8 cellular contexts compared by ENCODE assay signal in the genomic region with DNA sequence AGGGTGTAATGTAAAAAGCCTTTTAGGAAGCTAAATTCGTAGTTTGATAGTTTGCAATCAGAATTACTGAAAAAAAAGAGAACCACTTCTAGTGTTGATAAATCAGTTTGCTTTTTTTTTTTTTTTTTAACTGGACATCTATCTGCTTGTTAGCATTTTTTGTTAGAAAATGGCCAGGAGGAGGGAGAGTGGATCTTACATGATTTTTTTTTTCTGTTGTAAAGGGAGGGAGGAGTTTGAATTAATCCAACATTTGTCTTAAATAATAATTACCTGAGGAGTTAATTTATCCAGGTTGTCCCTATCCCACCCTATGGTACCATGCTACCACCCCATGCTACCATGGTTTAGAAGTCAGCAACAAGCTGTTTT. TPM values are rescaled to one million over a fixed set of nuclear protein-coding genes. Genes with fewer than 3 reads are reported as not detected.
DNase-seq lines count a peak whose midpoint lies in the region; ATAC-seq and TF ChIP-seq lines count a peak whose summit lies in the region.

No MANE protein-coding gene starts in this region.

- no peak for TF ChIP-seq RAD21 in HCT116 (IDR thresholded peaks at IDR 0.05; ENCODE audit: low read depth)

- no peaks in the 10 kb centered on the region; the same call in 1 of the 2 replicates for H3K9me2 ChIP-seq in HCT116 (ENCODE audit: insufficient read depth)

- H3K27ac Mint-ChIP-seq in activated CD4-positive, alpha-beta memory T cell treated with anti-CD3 and anti-CD28 coated beads for 36 hours: peak overlapping the region; percentile 90

- 6% methylated on average over 1 of the region's 1 CpG for WGBS in right cardiac atrium

- intact Hi-C loops in HCT116 (cut with micrococcal nuclease) (no loop called here), right cardiac atrium (cut with DNase I) (loop anchor here in 3 of 4 donors (5.0 to 10.0 kb wide), 4 partner anchors 72 to 142 kb away; a partner anchor contains a TSS)
- intact Hi-C loops in activated CD4-positive, alpha-beta memory T cell treated with anti-CD3 and anti-CD28 coated beads for 36 hours (cut with micrococcal nuclease): loop anchor here (1.0 to 10.0 kb wide), 4 partner anchors 35 to 310 kb away; a partner anchor contains a TSS

- H3K4me3 ChIP-seq in HCT116 (replicated peaks in 1 of 2; ENCODE audit: low read depth in 1 of 2, low read length in 2 of 2) (peak overlapping the region; percentile 83 to 93), right cardiac atrium (ENCODE audit: low read length) (peak overlapping the region; percentile 39), skin epidermis (peak overlapping the region; percentile 62 to 100 (median 94))

- H3K4me2 ChIP-seq in HCT116 (ENCODE audit: low read length): peak overlapping the region; percentile 74

- TF ChIP-seq POLR2A in HCT116 (IDR thresholded peaks at IDR 0.05; ENCODE audit: borderline replicate concordance, extremely low read depth, insufficient read depth, insufficient read length): no peak

- RAD21 ChIA-PET in HCT116 (lab: Charles Lee; ENCODE audit: low non-redundant PET in 1 of 2, low total read pairs in 2 of 2, uncharacterized antibody in 2 of 2, unreplicated experiment in 2 of 2): no interaction called here

- H3K4me1 Mint-ChIP-seq in activated CD4-positive, alpha-beta memory T cell treated with anti-CD3 and anti-CD28 coated beads for 36 hours (ENCODE audit: low read depth): peaks cover 53% of the 10 kb centered on the region

- BruUV-seq in HCT116 (replicated peaks; lab: Mats Ljungman, UMichigan): no TSS peak

- H3K9me3 Mint-ChIP-seq in activated CD4-positive, alpha-beta memory T cell treated with anti-CD3 and anti-CD28 coated beads for 36 hours: no peaks in the 10 kb centered on the region

- no peaks in the 10 kb centered on the region for H3K36me3 ChIP-seq in HCT116 (ENCODE audit: control insufficient read depth in 1 of 2, insufficient read depth in 2 of 2, low read length in 2 of 2)

- H2AFZ ChIP-seq in HCT116 (ENCODE audit: low read depth, low read length, poor library complexity, severe bottlenecking): no peak overlapping the region

- H3K36me3 Mint-ChIP-seq in activated CD4-positive, alpha-beta memory T cell treated with anti-CD3 and anti-CD28 coated beads for 36 hours: no peaks in the 10 kb centered on the region

- DNase-seq in HCT116 (ENCODE audit: low read depth, low spot score) (no peak), right cardiac atrium (no peak), NCI-H2171 treated with DMSO at 0.1 percent for 48 hours (lab: John Stamatoyannopoulos, UW) (no peak), iPS-NIHi11 (ENCODE audit: low spot score) (no peak)
- no peak for DNase-seq in activated CD4-positive, alpha-beta memory T cell treated with anti-CD3 and anti-CD28 coated beads for 36 hours
- DNase-seq in stimulated activated CD4-positive, alpha-beta T cell treated with anti-CD3 and anti-CD28 coated beads, Interleukin-2, amount 100 ng/mL, for 24 hours: no peak

- H3K27ac ChIP-seq in HCT116 (ENCODE audit: low read depth, low read length): peak overlapping the region; percentile 81; the same call in 1 of the 2 replicates
- no peak overlapping the region for H3K27ac ChIP-seq in right cardiac atrium (ENCODE audit: low read length)
- H3K27ac ChIP-seq in skin epidermis: peak overlapping the region in 15 of 21 experiments; percentile 82 to 98 (median 94)

- ATAC-seq in HCT116: no peak
- no peak for ATAC-seq in right cardiac atrium
- ATAC-seq in HG02885 (IDR thresholded peaks at IDR 0.05; ENCODE audit: poor library complexity, unreplicated experiment): no peak

- no peak for TF ChIP-seq CTCF in HCT116 (IDR thresholded peaks at IDR 0.05 in 2 of 3, conservative IDR thresholded peaks at IDR 0.05 in 1 of 3; ENCODE audit: borderline replicate concordance in 1 of 3, insufficient read depth in 1 of 3, low read depth in 2 of 3, low read length in 2 of 3)

- CTCF ChIA-PET in HCT116 (lab: Charles Lee): interaction anchor here (1.2 kb wide), 1 partner anchor 82 kb away, joined by 4 read pairs; no protein-coding TSS in a partner anchor
- CTCF ChIA-PET in activated CD4-positive, alpha-beta memory T cell treated with anti-CD3 and anti-CD28 coated beads for 36 hours (lab: Charles Lee): interaction anchor here (0.9 to 7.4 kb wide), 12 partner anchors 10 to 174 kb away, joined by 3 to 180 read pairs (median 4); no protein-coding TSS in a partner anchor

- H3K27me3 ChIP-seq in HCT116 (ENCODE audit: insufficient read depth, low read length) (no peaks in the 10 kb centered on the region), right cardiac atrium (ENCODE audit: control insufficient read depth, insufficient read depth) (no peaks in the 10 kb centered on the region)

- H4K20me1 ChIP-seq in HCT116 (ENCODE audit: insufficient read depth): peaks cover 9% of the 10 kb centered on the region; the same call in 1 of the 2 replicates

- H3K79me2 ChIP-seq in HCT116 (ENCODE audit: insufficient read depth, low read length): peaks cover 59% of the 10 kb centered on the region

- H3K4me1 ChIP-seq in HCT116 (ENCODE audit: control insufficient read depth in 1 of 2, insufficient read depth in 2 of 2, low read length in 2 of 2): peaks cover 8 to 16% of the 10 kb centered on the region in 2 experiments; a peak in 3 of 4 replicates
- H3K4me1 ChIP-seq in right cardiac atrium (ENCODE audit: control insufficient read depth, insufficient read depth, low read length): no peaks in the 10 kb centered on the region

- H3K9ac ChIP-seq in HCT116 (ENCODE audit: low read length): peak overlapping the region; percentile 94

- H3K9me3 ChIP-seq in HCT116 (ENCODE audit: control insufficient read depth in 1 of 2, insufficient read depth in 1 of 2, low read depth in 1 of 2, low read length in 2 of 2) (no peaks in the 10 kb centered on the region), right cardiac atrium (ENCODE audit: control insufficient read depth, low read length) (no peaks in the 10 kb centered on the region)

- H3K4me3 Mint-ChIP-seq in activated CD4-positive, alpha-beta memory T cell treated with anti-CD3 and anti-CD28 coated beads for 36 hours: peak overlapping the region; percentile 87

- POLR2A ChIA-PET in HCT116 (lab: Charles Lee): no interaction called here
- POLR2A ChIA-PET in activated CD4-positive, alpha-beta memory T cell treated with anti-CD3 and anti-CD28 coated beads for 36 hours (lab: Charles Lee): interaction anchor here (0.6 to 2.8 kb wide), 4 partner anchors 37 to 113 kb away, joined by 4 to 11 read pairs (median 6); no protein-coding TSS in a partner anchor

- no peaks in the 10 kb centered on the region for H3K27me3 Mint-ChIP-seq in activated CD4-positive, alpha-beta memory T cell treated with anti-CD3 and anti-CD28 coated beads for 36 hours

TF ChIP-seq in HCT116, 20 proteins besides CTCF, POLR2A, EP300 and RAD21:
- TF ChIP-seq, protein P1, sequence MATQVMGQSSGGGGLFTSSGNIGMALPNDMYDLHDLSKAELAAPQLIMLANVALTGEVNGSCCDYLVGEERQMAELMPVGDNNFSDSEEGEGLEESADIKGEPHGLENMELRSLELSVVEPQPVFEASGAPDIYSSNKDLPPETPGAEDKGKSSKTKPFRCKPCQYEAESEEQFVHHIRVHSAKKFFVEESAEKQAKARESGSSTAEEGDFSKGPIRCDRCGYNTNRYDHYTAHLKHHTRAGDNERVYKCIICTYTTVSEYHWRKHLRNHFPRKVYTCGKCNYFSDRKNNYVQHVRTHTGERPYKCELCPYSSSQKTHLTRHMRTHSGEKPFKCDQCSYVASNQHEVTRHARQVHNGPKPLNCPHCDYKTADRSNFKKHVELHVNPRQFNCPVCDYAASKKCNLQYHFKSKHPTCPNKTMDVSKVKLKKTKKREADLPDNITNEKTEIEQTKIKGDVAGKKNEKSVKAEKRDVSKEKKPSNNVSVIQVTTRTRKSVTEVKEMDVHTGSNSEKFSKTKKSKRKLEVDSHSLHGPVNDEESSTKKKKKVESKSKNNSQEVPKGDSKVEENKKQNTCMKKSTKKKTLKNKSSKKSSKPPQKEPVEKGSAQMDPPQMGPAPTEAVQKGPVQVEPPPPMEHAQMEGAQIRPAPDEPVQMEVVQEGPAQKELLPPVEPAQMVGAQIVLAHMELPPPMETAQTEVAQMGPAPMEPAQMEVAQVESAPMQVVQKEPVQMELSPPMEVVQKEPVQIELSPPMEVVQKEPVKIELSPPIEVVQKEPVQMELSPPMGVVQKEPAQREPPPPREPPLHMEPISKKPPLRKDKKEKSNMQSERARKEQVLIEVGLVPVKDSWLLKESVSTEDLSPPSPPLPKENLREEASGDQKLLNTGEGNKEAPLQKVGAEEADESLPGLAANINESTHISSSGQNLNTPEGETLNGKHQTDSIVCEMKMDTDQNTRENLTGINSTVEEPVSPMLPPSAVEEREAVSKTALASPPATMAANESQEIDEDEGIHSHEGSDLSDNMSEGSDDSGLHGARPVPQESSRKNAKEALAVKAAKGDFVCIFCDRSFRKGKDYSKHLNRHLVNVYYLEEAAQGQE (IDR thresholded peaks at IDR 0.05; ENCODE audit: low read depth): no peak
- TF ChIP-seq CEBPB (IDR thresholded peaks at IDR 0.05; ENCODE audit: low read depth): no peak
- no peak for TF ChIP-seq ZNF274 (IDR thresholded peaks at IDR 0.05; ENCODE audit: low read depth, low read length)
- TF ChIP-seq EGR1 (IDR thresholded peaks at IDR 0.05; ENCODE audit: low read depth): no peak
- TF ChIP-seq SIN3A (IDR thresholded peaks at IDR 0.05; ENCODE audit: low read depth): no peak
- no peak for TF ChIP-seq SP1 (IDR thresholded peaks at IDR 0.05; ENCODE audit: low read depth)
- TF ChIP-seq CBX3 (IDR thresholded peaks at IDR 0.05; ENCODE audit: low read depth): no peak
- no peak for TF ChIP-seq SRF (IDR thresholded peaks at IDR 0.05; ENCODE audit: low read depth)
- no peak for TF ChIP-seq ELF1 (IDR thresholded peaks at IDR 0.05; ENCODE audit: borderline replicate concordance, low read depth)
- TF ChIP-seq, protein P2, sequence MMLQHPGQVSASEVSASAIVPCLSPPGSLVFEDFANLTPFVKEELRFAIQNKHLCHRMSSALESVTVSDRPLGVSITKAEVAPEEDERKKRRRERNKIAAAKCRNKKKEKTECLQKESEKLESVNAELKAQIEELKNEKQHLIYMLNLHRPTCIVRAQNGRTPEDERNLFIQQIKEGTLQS (IDR thresholded peaks at IDR 0.05): no peak

RNA-seq across cellular contexts. Expression of a gene that starts 1.2 kb away (rescaled TPM):
- total RNA-seq in HCT116 (2021; ENCODE audit: unreplicated experiment) (26.9 TPM), right cardiac atrium (10 to 100 TPM; 21.6 to 30.0 (median 25.3) TPM)
- polyA plus RNA-seq in HCT116 (2012): 14.6 and 16.3 TPM in 2 replicates
- total RNA-seq in activated CD4-positive, alpha-beta memory T cell treated with anti-CD3 and anti-CD28 coated beads for 36 hours: 10 to 100 TPM; 19.8 to 22.0 TPM
- polyA plus RNA-seq in right cardiac atrium: 10.2 TPM

Comparison
In these comparisons a context has a peak if more than half of its experiments do, and no peak if none do; other contexts are left out.
1. H3K4me3 ChIP-seq: peak in every context shown above with its lines; median percentile 94 in skin epidermis; 88 in HCT116; 39 in right cardiac atrium.